Comparison of ENCODE assay signal across 19 cellular contexts in genomic region chr14:22685467-22685866, GRCh38. TPM values are rescaled to one million over a fixed set of nuclear protein-coding genes. Genes with fewer than 3 reads are reported as not detected.
"Had no signal": no experiment of that assay in that cellular context is flagged by ENCODE, and none has a peak within 500 bp of the region (broad histone marks: within the 10 kb centered on the region; RNA-seq: fewer than 3 reads in every experiment).

No MANE protein-coding gene starts in this region.

- H3K36me3 Mint-ChIP-seq: activated naive CD8-positive, alpha-beta T cell treated with anti-CD3 and anti-CD28 coated beads, Interleukin-2, amount 10 ng/mL, durations not matched to agents 7 days and 5 days; natural killer cell had no signal

- H3K27ac Mint-ChIP-seq: activated CD4-positive, alpha-beta memory T cell treated with anti-CD3 and anti-CD28 coated beads, Interleukin-2, amount 10 ng/mL, durations not matched to agents 7 days and 5 days; activated naive CD8-positive, alpha-beta T cell treated with anti-CD3 and anti-CD28 coated beads, Interleukin-2, amount 10 ng/mL, durations not matched to agents 7 days and 5 days; activated T-cell treated with anti-CD3 and anti-CD28 coated beads, Interleukin-2, amount 50 U/mL, for 72 hours; natural killer cell; stimulated activated naive CD8-positive, alpha-beta T cell treated with anti-CD3 and anti-CD28 coated beads, Interleukin-15, Interleukin-2, amounts not matched to agents 100 ng/mL and 50 ng/mL, for 24 hours had no signal

- H3K4me3 ChIP-seq: dorsolateral prefrontal cortex, esophagus squamous epithelium had no signal

- H3K4me1 Mint-ChIP-seq: activated naive CD8-positive, alpha-beta T cell treated with anti-CD3 and anti-CD28 coated beads, Interleukin-2, amount 10 ng/mL, durations not matched to agents 7 days and 5 days; natural killer cell had no signal

- H3K4me1 ChIP-seq: esophagus squamous epithelium, foreskin keratinocyte had no signal

- H3K27ac ChIP-seq: dorsolateral prefrontal cortex, esophagus squamous epithelium, foreskin keratinocyte, VCaP had no signal

- H3K36me3 ChIP-seq: esophagus squamous epithelium had no signal

- H3K9me3 Mint-ChIP-seq: natural killer cell had no signal

- DNase-seq: activated CD4-positive, alpha-beta memory T cell treated with anti-CD3 and anti-CD28 coated beads, Interleukin-2, amount 10 ng/mL, durations not matched to agents 7 days and 5 days; activated CD8-positive, alpha-beta memory T cell treated with anti-CD3 and anti-CD28 coated beads, Interleukin-2, amount 50 U/mL, for 4 hours; activated naive CD8-positive, alpha-beta T cell treated with anti-CD3 and anti-CD28 coated beads, Interleukin-2, amount 10 ng/mL, durations not matched to agents 7 days and 5 days; aorta; dorsolateral prefrontal cortex; esophagus squamous epithelium; foreskin keratinocyte; natural killer cell; stimulated activated CD4-positive, alpha-beta T cell treated with anti-CD3 and anti-CD28 coated beads, Interleukin-2, amount 100 ng/mL, for 48 hours had no signal

- H3K4me3 Mint-ChIP-seq: activated CD4-positive, alpha-beta memory T cell treated with anti-CD3 and anti-CD28 coated beads, Interleukin-2, amount 10 ng/mL, durations not matched to agents 7 days and 5 days; activated naive CD8-positive, alpha-beta T cell treated with anti-CD3 and anti-CD28 coated beads, Interleukin-2, amount 10 ng/mL, durations not matched to agents 7 days and 5 days; activated T-cell treated with anti-CD3 and anti-CD28 coated beads, Interleukin-2, amount 50 U/mL, for 72 hours; natural killer cell; stimulated activated naive CD8-positive, alpha-beta T cell treated with anti-CD3 and anti-CD28 coated beads, Interleukin-15, Interleukin-2, amounts not matched to agents 100 ng/mL and 50 ng/mL, for 24 hours had no signal

- ATAC-seq: activated T-cell treated with anti-CD3 and anti-CD28 coated beads, Interleukin-2, amount 50 U/mL, for 72 hours; foreskin keratinocyte; left lobe of liver; natural killer cell had no signal

RNA-seq across cellular contexts. Expression of gene OR6J1, which starts 41.3 kb away (rescaled TPM):
- total RNA-seq: activated CD4-positive, alpha-beta memory T cell treated with anti-CD3 and anti-CD28 coated beads, Interleukin-2, amount 10 ng/mL, durations not matched to agents 7 days and 5 days; activated naive CD8-positive, alpha-beta T cell treated with anti-CD3 and anti-CD28 coated beads, Interleukin-2, amount 10 ng/mL, durations not matched to agents 7 days and 5 days; activated T-cell treated with anti-CD3 and anti-CD28 coated beads, Interleukin-2, amount 50 U/mL, for 72 hours; aorta; bronchial epithelial cell; chondrocyte; esophagus squamous epithelium; foreskin keratinocyte; left lobe of liver; mucosa of gallbladder; natural killer cell; omental fat pad; temporal lobe; ureter had no signal
- polyA plus RNA-seq: aorta, foreskin keratinocyte had no signal
